In genomic region chr10:7134448-7134847, GRCh38 we compare ENCODE assay signal across 21 cellular contexts.
DNase-seq lines count a peak whose midpoint lies in the region; ATAC-seq, FAIRE-seq and TF ChIP-seq lines count a peak whose summit lies in the region.
"Had no signal": no experiment of that assay in that cellular context is flagged by ENCODE, and none has a peak within 500 bp of the region (broad histone marks: within the 10 kb centered on the region; RNA-seq: fewer than 3 reads in every experiment).

No MANE protein-coding gene starts in this region.

- TF ChIP-seq CTCF in NB4 (IDR thresholded peaks at IDR 0.05; ENCODE audit: low read depth, low read length) (no peak), BE2C (IDR thresholded peaks at IDR 0.05; ENCODE audit: low read depth, low read length) (no peak)

- H3K36me3 Mint-ChIP-seq in activated naive CD4-positive, alpha-beta T cell treated with anti-CD3 and anti-CD28 coated beads, Interleukin-2, amount 50 U/mL, for 24 hours = peaks cover 4% of the 10 kb centered on the region

- H3K27ac Mint-ChIP-seq in activated naive CD4-positive, alpha-beta T cell treated with anti-CD3 and anti-CD28 coated beads, Interleukin-2, amount 50 U/mL, for 24 hours = peak overlapping the region; percentile 4
- H3K27ac Mint-ChIP-seq: B cell; CD4-positive, CD25-positive, alpha-beta regulatory T cell; CD8-positive, alpha-beta memory T cell; GM23338 had no signal

- no peak overlapping the region for H3K4me3 Mint-ChIP-seq in activated naive CD4-positive, alpha-beta T cell treated with anti-CD3 and anti-CD28 coated beads, Interleukin-2, amount 50 U/mL, for 24 hours
- H3K4me3 Mint-ChIP-seq: B cell; CD4-positive, CD25-positive, alpha-beta regulatory T cell; CD8-positive, alpha-beta memory T cell; GM23338 had no signal

- H3K27me3 ChIP-seq in small intestine (ENCODE audit: control insufficient read depth in 2 of 2, insufficient read depth in 2 of 2, low read length in 2 of 2) (no peaks in the 10 kb centered on the region), BE2C (no peaks in the 10 kb centered on the region; the same call in 1 of the 2 replicates)

- no peak for DNase-seq in activated naive CD4-positive, alpha-beta T cell (lab: John Stamatoyannopoulos, UW)
- DNase-seq in NB4 (ENCODE audit: low read depth) (peak; percentile 25), small intestine (peak; percentile 2), BE2C (no peak)
- DNase-seq: C1 segment of cervical spinal cord; CD4-positive, CD25-positive, alpha-beta regulatory T cell; CD8-positive, alpha-beta memory T cell; COR-L47; DMS 273 treated with DMSO at 0.1 percent for 48 hours; DMS53; DND-41; EL; HCEC 1CT had no signal

- no peaks in the 10 kb centered on the region for H3K4me1 ChIP-seq in small intestine (ENCODE audit: control insufficient read depth in 2 of 2, insufficient read depth in 1 of 2, low read depth in 1 of 2, low read length in 1 of 2)
- no peaks in the 10 kb centered on the region for H3K4me1 ChIP-seq in BE2C

- H3K9me3 Mint-ChIP-seq in activated naive CD4-positive, alpha-beta T cell treated with anti-CD3 and anti-CD28 coated beads, Interleukin-2, amount 50 U/mL, for 24 hours = no peaks in the 10 kb centered on the region
- H3K9me3 Mint-ChIP-seq: CD8-positive, alpha-beta memory T cell had no signal

- no peaks in the 10 kb centered on the region for H3K36me3 ChIP-seq in small intestine (ENCODE audit: control insufficient read depth in 2 of 2, insufficient read depth in 2 of 2, low read length in 2 of 2)
- no peaks in the 10 kb centered on the region for H3K36me3 ChIP-seq in BE2C

- H3K9me3 ChIP-seq in small intestine (ENCODE audit: control insufficient read depth, low read depth) (no peaks in the 10 kb centered on the region), BE2C (no peaks in the 10 kb centered on the region)

- H3K4me3 ChIP-seq in NB4 (ENCODE audit: low read depth, low read length) (no peak overlapping the region), small intestine (ENCODE audit: low read depth in 1 of 2, low read length in 2 of 2) (no peak overlapping the region), BE2C (ENCODE audit: low read depth, low read length) (no peak overlapping the region)
- H3K4me3 ChIP-seq: GM12878, GM23338 had no signal

- H3K4me1 Mint-ChIP-seq in activated naive CD4-positive, alpha-beta T cell treated with anti-CD3 and anti-CD28 coated beads, Interleukin-2, amount 50 U/mL, for 24 hours = peaks cover 9% of the 10 kb centered on the region
- H3K4me1 Mint-ChIP-seq: GM23338 had no signal

- H3K27me3 Mint-ChIP-seq in activated naive CD4-positive, alpha-beta T cell treated with anti-CD3 and anti-CD28 coated beads, Interleukin-2, amount 50 U/mL, for 24 hours = no peaks in the 10 kb centered on the region

- 8 to 59% (median 27%) methylated on average over 1 of the region's 1 CpG for WGBS in small intestine, 3 donors

- ATAC-seq in GM21515 (IDR thresholded peaks at IDR 0.05; ENCODE audit: unreplicated experiment) = no peak
- ATAC-seq: GM12878, GM23338 had no signal

- TF ChIP-seq POLR2A in NB4 (IDR thresholded peaks at IDR 0.05; ENCODE audit: extremely low read depth, insufficient read length) = no peak

- no peak for FAIRE-seq in small intestine (lab: Jason Lieb, UNC)
- FAIRE-seq: GM12878, GM19239, H54 had no signal

- no peak overlapping the region for H3K27ac ChIP-seq in small intestine (ENCODE audit: low read depth in 1 of 2, low read length in 1 of 2)
- H3K27ac ChIP-seq: HL-60 had no signal

Comparison
In these comparisons a context has a peak if more than half of its experiments do, and no peak if none do; other contexts are left out.
1. DNase-seq: peak in NB4 (single experiment) and small intestine (single experiment); none in activated naive CD4-positive, alpha-beta T cell (0 of 4) and BE2C (single experiment).